Comparison of ENCODE assay signal across 8 cellular contexts in the genomic region with DNA sequence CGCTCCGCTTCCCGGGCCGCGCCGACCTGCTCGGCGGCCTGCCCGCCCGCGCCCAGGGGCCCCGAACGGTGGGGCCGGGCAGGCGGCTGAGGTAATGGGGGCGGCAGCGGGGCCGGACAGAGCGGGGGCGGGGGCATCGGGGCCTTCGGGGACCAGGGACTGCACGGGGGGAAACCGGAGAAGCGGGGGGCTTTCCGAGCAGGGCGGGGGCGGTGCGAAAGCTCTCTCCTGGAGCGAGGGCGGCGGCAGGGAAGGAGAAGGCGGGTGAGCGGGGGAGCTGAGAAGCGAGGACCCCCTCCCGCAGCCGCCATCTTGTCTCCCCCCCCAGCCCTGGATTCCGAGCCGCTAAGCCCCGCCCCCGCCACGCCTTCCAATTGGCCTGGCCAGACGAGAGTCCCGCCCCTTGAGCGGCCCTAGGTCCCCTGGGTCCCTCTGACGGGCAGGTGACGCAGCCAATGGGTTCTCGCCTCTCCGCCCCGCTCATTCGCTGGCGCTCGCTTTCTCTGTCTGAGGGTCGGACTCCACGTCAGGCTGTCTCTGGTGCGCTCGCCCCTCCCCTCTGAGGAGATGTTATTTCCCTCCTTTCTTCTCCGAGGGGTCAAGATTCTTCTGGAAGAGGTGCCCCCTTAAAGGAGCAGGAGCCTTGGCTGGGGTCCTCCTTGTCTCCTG. TPM values are rescaled to one million over a fixed set of nuclear protein-coding genes. Genes with fewer than 3 reads are reported as not detected.
DNase-seq lines count a peak whose midpoint lies in the region; ATAC-seq, FAIRE-seq and TF ChIP-seq lines count a peak whose summit lies in the region.

No MANE protein-coding gene starts in this region.

- FAIRE-seq in GM18507 (lab: Jason Lieb, UNC) (peak; percentile 98), astrocyte (lab: Jason Lieb, UNC) (no peak)

- peaks cover under 1% of the 10 kb centered on the region for H3K27me3 ChIP-seq in astrocyte (ENCODE audit: insufficient read depth, low read length)
- no peaks in the 10 kb centered on the region for H3K27me3 ChIP-seq in rectal smooth muscle tissue (ENCODE audit: control insufficient read depth, insufficient read depth, low read length)
- H3K27me3 ChIP-seq in aorta (ENCODE audit: control insufficient read depth in 1 of 2, insufficient read depth in 2 of 2, low read length in 1 of 2), result no peaks in the 10 kb centered on the region

- peaks cover 48% of the 10 kb centered on the region for H3K79me2 ChIP-seq in astrocyte (ENCODE audit: insufficient read depth, low read length)

- peak overlapping the region; percentile 97 for H3K4me2 ChIP-seq in astrocyte (ENCODE audit: low read length)

- H3K9me3 ChIP-seq in astrocyte (ENCODE audit: insufficient read depth, low read depth, low read length), result no peaks in the 10 kb centered on the region
- H3K9me3 ChIP-seq in aorta (ENCODE audit: control insufficient read depth, low read length), result no peaks in the 10 kb centered on the region

- peaks cover 14% of the 10 kb centered on the region for H3K36me3 ChIP-seq in astrocyte (ENCODE audit: insufficient read depth, low read length)
- H3K36me3 ChIP-seq in rectal smooth muscle tissue (ENCODE audit: control insufficient read depth, insufficient read depth, low read length), result peaks cover 16% of the 10 kb centered on the region
- peaks cover 0 to 12% of the 10 kb centered on the region in 2 donors for H3K36me3 ChIP-seq in aorta (ENCODE audit: control insufficient read depth in 1 of 2, insufficient read depth in 2 of 2, low read length in 1 of 2)

- H3K4me1 ChIP-seq in astrocyte (ENCODE audit: insufficient read depth, low read length) (peaks cover 10% of the 10 kb centered on the region), rectal smooth muscle tissue (ENCODE audit: control insufficient read depth, insufficient read depth, low read length) (peaks cover 7% of the 10 kb centered on the region), aorta (ENCODE audit: control insufficient read depth in 1 of 2, insufficient read depth in 2 of 2, low read length in 2 of 2) (no peaks in the 10 kb centered on the region)

- intact Hi-C loops in aorta (cut with DNase I), result loop anchor here (2.0 to 10.0 kb wide), 3 partner anchors 72 to 172 kb away; partner anchors contain the start of genes MAPK14 (in 2 of the 2) and SLC26A8 (in 1 of the 2)

- no peak for TF ChIP-seq CTCF in astrocyte (IDR thresholded peaks at IDR 0.05; ENCODE audit: insufficient read depth, low read depth, low read length)

- peaks cover 48% of the 10 kb centered on the region for H4K20me1 ChIP-seq in astrocyte (ENCODE audit: insufficient read depth, low read length)

- H2AFZ ChIP-seq in astrocyte (ENCODE audit: low read depth, low read length), result peak overlapping the region; percentile 58

- peak overlapping the region; percentile 86 for H3K9ac ChIP-seq in astrocyte (ENCODE audit: low read length)
- no peak overlapping the region for H3K9ac ChIP-seq in rectal smooth muscle tissue (ENCODE audit: low read length)

- H3K27ac ChIP-seq in astrocyte (ENCODE audit: low read depth, low read length) (peak overlapping the region; percentile 77), rectal smooth muscle tissue (ENCODE audit: low read depth, low read length) (peak overlapping the region; percentile 93), aorta (ENCODE audit: low read depth in 1 of 2, low read length in 2 of 2) (peak overlapping the region; percentile 49 to 92)

- WGBS in aorta, 2 donors, result 0 to 1% methylated on average over 23 to 58 of the region's 58 CpGs

- H3K4me1 Mint-ChIP-seq in astrocyte (ENCODE audit: low read depth, unreplicated experiment), result peaks cover 5% of the 10 kb centered on the region

- peaks cover 19% of the 10 kb centered on the region for H3K36me3 Mint-ChIP-seq in astrocyte (ENCODE audit: low read depth, unreplicated experiment)

- DNase-seq in GM18507 (ENCODE audit: extremely low spot score, insufficient read length, low read depth) (peak; percentile 99), NCI-H1930 (lab: John Stamatoyannopoulos, UW) (peak; percentile 92 to 96), T-helper 22 cell (ENCODE audit: low read depth) (peak; percentile 99), astrocyte (ENCODE audit: low read depth) (peak; percentile 88), hepatic stellate cell (ENCODE audit: low spot score) (peak; percentile 99), aorta (peak; percentile 99 to 100)

- no peaks in the 10 kb centered on the region for H3K9me3 Mint-ChIP-seq in astrocyte (ENCODE audit: unreplicated experiment)

- no peaks in the 10 kb centered on the region for H3K27me3 Mint-ChIP-seq in astrocyte (ENCODE audit: low read depth, unreplicated experiment)

- H3K27ac Mint-ChIP-seq in astrocyte (ENCODE audit: unreplicated experiment), result peak overlapping the region; percentile 68

- H3K4me3 Mint-ChIP-seq in astrocyte (ENCODE audit: unreplicated experiment), result peak overlapping the region; percentile 92

- peak; percentile 88 for ATAC-seq in HG02973 (IDR thresholded peaks at IDR 0.05; ENCODE audit: unreplicated experiment)
- ATAC-seq in aorta (ENCODE audit: low FRiP score), result peak; percentile 99

- H3K4me3 ChIP-seq in astrocyte (ENCODE audit: insufficient read depth, low read depth, low read length), result peak overlapping the region; percentile 77
- peak overlapping the region; percentile 85 for H3K4me3 ChIP-seq in rectal smooth muscle tissue (ENCODE audit: low read length)
- H3K4me3 ChIP-seq in aorta (ENCODE audit: low read length in 2 of 2), result peak overlapping the region; percentile 72 to 96

RNA-seq across cellular contexts. Expression of gene BRPF3, which starts 0.5 kb away (rescaled TPM):
- total RNA-seq in astrocyte, result 28.8 and 32.0 TPM in 2 replicates
- 10 to 100 TPM; 26.4 to 32.9 TPM for total RNA-seq in aorta
- polyA plus RNA-seq in aorta, result 10 to 100 TPM in 1 of 2 donors, 1 to 10 TPM in 1; 8.4 to 11.3 TPM

Comparison
In these comparisons a context has a peak if more than half of its experiments do, and no peak if none do; other contexts are left out.
1. Peak in every context shown above with its lines: DNase-seq, ATAC-seq, H3K4me3 ChIP-seq and H3K27ac ChIP-seq.